Comparison of ENCODE assay signal across 8 cellular contexts in genomic region chr13:112943309-112944125, GRCh38. TPM values are rescaled to one million over a fixed set of nuclear protein-coding genes. Genes with fewer than 3 reads are reported as not detected.
DNase-seq lines count a peak whose midpoint lies in the region; ATAC-seq and TF ChIP-seq lines count a peak whose summit lies in the region.

No MANE protein-coding gene starts in this region.

- peak overlapping the region; percentile 85 for H2AFZ ChIP-seq in KMS-11 (ENCODE audit: low read depth)

- TF ChIP-seq CTCF in DOHH2 (IDR thresholded peaks at IDR 0.05; ENCODE audit: low read depth, low read length, poor library complexity, severe bottlenecking) = no peak
- TF ChIP-seq CTCF in KMS-11 (conservative IDR thresholded peaks at IDR 0.05; ENCODE audit: low read depth, low read length) = no peak
- peak in 1 of 6 experiments; percentile 2 for TF ChIP-seq CTCF in esophagus squamous epithelium (IDR thresholded peaks at IDR 0.05)
- no peak for TF ChIP-seq CTCF in upper lobe of left lung (IDR thresholded peaks at IDR 0.05)

- peaks cover 4% of the 10 kb centered on the region for H3K4me1 Mint-ChIP-seq in activated CD4-positive, alpha-beta memory T cell treated with anti-CD3 and anti-CD28 coated beads, Interleukin-2, amount 10 ng/mL, durations not matched to agents 7 days and 5 days
- peaks cover 7 to 12% (median 9%) of the 10 kb centered on the region in 7 donors for H3K4me1 Mint-ChIP-seq in naive thymus-derived CD4-positive, alpha-beta T cell

- H3K27ac ChIP-seq in DOHH2 (ENCODE audit: low read depth, low read length) = no peak overlapping the region
- H3K27ac ChIP-seq in KMS-11 = no peak overlapping the region
- H3K27ac ChIP-seq in esophagus squamous epithelium = peak overlapping the region; percentile 13 to 66 (median 40)
- no peak overlapping the region for H3K27ac ChIP-seq in naive thymus-derived CD4-positive, alpha-beta T cell (ENCODE audit: low read depth, low read length)
- peak overlapping the region; percentile 74 to 87 (median 80) for H3K27ac ChIP-seq in upper lobe of left lung

- no peaks in the 10 kb centered on the region for H3K36me3 ChIP-seq in DOHH2 (ENCODE audit: control insufficient read depth, low read length)
- H3K36me3 ChIP-seq in KMS-11 (ENCODE audit: insufficient read depth) = no peaks in the 10 kb centered on the region
- H3K36me3 ChIP-seq in esophagus squamous epithelium = no peaks in the 10 kb centered on the region
- H3K36me3 ChIP-seq in naive thymus-derived CD4-positive, alpha-beta T cell (ENCODE audit: control insufficient read depth in 2 of 3, insufficient read depth in 3 of 3, low read length in 3 of 3) = no peaks in the 10 kb centered on the region
- no peaks in the 10 kb centered on the region for H3K36me3 ChIP-seq in upper lobe of left lung

- TF ChIP-seq POLR2A in esophagus squamous epithelium (IDR thresholded peaks at IDR 0.05) = peak in 1 of 4 donors; percentile 12
- TF ChIP-seq POLR2A in upper lobe of left lung (IDR thresholded peaks at IDR 0.05) = peak in 2 of 4 donors; percentile 37 to 56

- ATAC-seq in GM21526 (IDR thresholded peaks at IDR 0.05; ENCODE audit: low FRiP score, unreplicated experiment) (peak; percentile 34), upper lobe of left lung (ENCODE audit: low FRiP score in 2 of 2) (peak; percentile 34 to 85)
- ATAC-seq in naive thymus-derived CD4-positive, alpha-beta T cell = peak; percentile 21

- DNase-seq in activated CD4-positive, alpha-beta memory T cell treated with anti-CD3 and anti-CD28 coated beads, Interleukin-2, amount 10 ng/mL, durations not matched to agents 7 days and 5 days = peak; percentile 25
- DNase-seq in esophagus squamous epithelium (lab: John Stamatoyannopoulos, UW) (no peak), upper lobe of left lung (peak; percentile 48 to 91), inferior parietal cortex (ENCODE audit: extremely low spot score) (no peak)
- DNase-seq in naive thymus-derived CD4-positive, alpha-beta T cell = peak in 7 of 9 donors; percentile 4 to 47 (median 18)

- H3K9me2 ChIP-seq in DOHH2 (replicated peaks; ENCODE audit: control insufficient read depth, low read length) = no peaks in the 10 kb centered on the region

- H3K4me2 ChIP-seq in DOHH2 (ENCODE audit: low read length) = peak overlapping the region; percentile 5; the same call in 1 of the 2 replicates
- peak overlapping the region; percentile 31 for H3K4me2 ChIP-seq in KMS-11

- CTCF ChIA-PET in activated CD4-positive, alpha-beta memory T cell treated with anti-CD3 and anti-CD28 coated beads, Interleukin-2, amount 10 ng/mL, durations not matched to agents 7 days and 5 days (lab: Charles Lee) = interaction anchor here (0.7 to 3.1 kb wide), 12 partner anchors 14 to 619 kb away, joined by 3 to 35 read pairs (median 4); no protein-coding TSS in a partner anchor
- CTCF ChIA-PET in naive thymus-derived CD4-positive, alpha-beta T cell (lab: Charles Lee) = interaction anchor here (0.5 to 2.0 kb wide), 6 partner anchors 26 to 619 kb away, joined by 3 to 31 read pairs (median 5); no protein-coding TSS in a partner anchor

- H4K20me1 ChIP-seq in DOHH2 (ENCODE audit: control insufficient read depth, insufficient read depth, low read depth, low read length) = no peaks in the 10 kb centered on the region
- H4K20me1 ChIP-seq in KMS-11 (ENCODE audit: insufficient read depth) = no peaks in the 10 kb centered on the region

- peaks cover 12% of the 10 kb centered on the region for H3K4me1 ChIP-seq in DOHH2 (ENCODE audit: control insufficient read depth, low read length)
- H3K4me1 ChIP-seq in KMS-11 (ENCODE audit: low read depth, poor library complexity, severe bottlenecking) = no peaks in the 10 kb centered on the region
- peaks cover 9 to 19% (median 15%) of the 10 kb centered on the region in 3 donors for H3K4me1 ChIP-seq in esophagus squamous epithelium
- H3K4me1 ChIP-seq in naive thymus-derived CD4-positive, alpha-beta T cell (ENCODE audit: control insufficient read depth in 2 of 2, insufficient read depth in 2 of 2, low read length in 2 of 2) = peaks cover 0 to 9% of the 10 kb centered on the region in 2 donors
- H3K4me1 ChIP-seq in upper lobe of left lung = peaks cover 10 to 20% (median 15%) of the 10 kb centered on the region in 4 donors

- peak overlapping the region; percentile 32; the same call in 1 of the 2 replicates for H3K9ac ChIP-seq in KMS-11

- H3K79me2 ChIP-seq in DOHH2 (ENCODE audit: control insufficient read depth, low read length) = no peaks in the 10 kb centered on the region
- no peaks in the 10 kb centered on the region for H3K79me2 ChIP-seq in KMS-11 (ENCODE audit: insufficient read depth, low read depth)

- H3K4me3 ChIP-seq in DOHH2 (ENCODE audit: low read length) (no peak overlapping the region), KMS-11 (IDR thresholded peaks at IDR 0.05; ENCODE audit: insufficient read depth, low read depth, low read length) (no peak overlapping the region), esophagus squamous epithelium (peak overlapping the region; percentile 45 to 70 (median 58)), upper lobe of left lung (peak overlapping the region; percentile 9 to 68 (median 50))
- H3K4me3 ChIP-seq in naive thymus-derived CD4-positive, alpha-beta T cell (ENCODE audit: low read length) = peak overlapping the region; percentile 63

- no peak overlapping the region for H3K27ac Mint-ChIP-seq in activated CD4-positive, alpha-beta memory T cell treated with anti-CD3 and anti-CD28 coated beads, Interleukin-2, amount 10 ng/mL, durations not matched to agents 7 days and 5 days
- no peak overlapping the region for H3K27ac Mint-ChIP-seq in naive thymus-derived CD4-positive, alpha-beta T cell

- H3K27me3 Mint-ChIP-seq in activated CD4-positive, alpha-beta memory T cell treated with anti-CD3 and anti-CD28 coated beads, Interleukin-2, amount 10 ng/mL, durations not matched to agents 7 days and 5 days = peaks cover 38% of the 10 kb centered on the region
- peaks cover 8 to 55% (median 19%) of the 10 kb centered on the region in 5 donors for H3K27me3 Mint-ChIP-seq in naive thymus-derived CD4-positive, alpha-beta T cell

- WGBS in esophagus squamous epithelium, 2 donors = 0 to 5% methylated on average over 1 to 8 of the region's 81 CpGs
- 1 to 4% methylated on average over 25 to 31 of the region's 81 CpGs for WGBS in upper lobe of left lung, 2 donors

- peak overlapping the region; percentile 62 for H3K4me3 Mint-ChIP-seq in activated CD4-positive, alpha-beta memory T cell treated with anti-CD3 and anti-CD28 coated beads, Interleukin-2, amount 10 ng/mL, durations not matched to agents 7 days and 5 days
- H3K4me3 Mint-ChIP-seq in naive thymus-derived CD4-positive, alpha-beta T cell = peak overlapping the region; percentile 27 to 83 (median 70)

- intact Hi-C loops in esophagus squamous epithelium (cut with DNase I) = loop anchor here (5.0 kb wide), 2 partner anchors 84 to 209 kb away; no protein-coding TSS in a partner anchor
- intact Hi-C loops in naive thymus-derived CD4-positive, alpha-beta T cell (cut with micrococcal nuclease) = loop anchor here (1.0 to 2.0 kb wide), 6 partner anchors 25 to 619 kb away; partner anchors contain the start of genes CUL4A (in 1 of the 2), LAMP1 (in 1 of the 2), MCF2L (in 1 of the 2) and PCID2 (in 1 of the 2)

- POLR2A ChIA-PET in activated CD4-positive, alpha-beta memory T cell treated with anti-CD3 and anti-CD28 coated beads, Interleukin-2, amount 10 ng/mL, durations not matched to agents 7 days and 5 days (lab: Charles Lee) = interaction anchor here (0.8 to 1.2 kb wide), 2 partner anchors 266 to 295 kb away, joined by 3 to 4 read pairs; partner anchors contain the start of gene CUL4A
- POLR2A ChIA-PET in naive thymus-derived CD4-positive, alpha-beta T cell (lab: Charles Lee) = interaction anchor here (0.6 to 1.4 kb wide), 4 partner anchors 23 to 212 kb away, joined by 3 read pairs; no protein-coding TSS in a partner anchor

- TF ChIP-seq EP300 in upper lobe of left lung (IDR thresholded peaks at IDR 0.05) = peak in 1 of 4 donors; percentile 26

- H3K9me3 ChIP-seq in DOHH2 (ENCODE audit: control insufficient read depth, insufficient read depth, low read length) (no peaks in the 10 kb centered on the region), esophagus squamous epithelium (no peaks in the 10 kb centered on the region), upper lobe of left lung (no peaks in the 10 kb centered on the region)
- H3K9me3 ChIP-seq in naive thymus-derived CD4-positive, alpha-beta T cell (ENCODE audit: control insufficient read depth in 2 of 3, low read length in 3 of 3) = no peaks in the 10 kb centered on the region

- H3K36me3 Mint-ChIP-seq in activated CD4-positive, alpha-beta memory T cell treated with anti-CD3 and anti-CD28 coated beads, Interleukin-2, amount 10 ng/mL, durations not matched to agents 7 days and 5 days (ENCODE audit: low read depth) = no peaks in the 10 kb centered on the region
- H3K36me3 Mint-ChIP-seq in naive thymus-derived CD4-positive, alpha-beta T cell = no peaks in the 10 kb centered on the region

- H3K9me3 Mint-ChIP-seq in activated CD4-positive, alpha-beta memory T cell treated with anti-CD3 and anti-CD28 coated beads, Interleukin-2, amount 10 ng/mL, durations not matched to agents 7 days and 5 days = no peaks in the 10 kb centered on the region
- H3K9me3 Mint-ChIP-seq in naive thymus-derived CD4-positive, alpha-beta T cell = no peaks in the 10 kb centered on the region

- H3K27me3 ChIP-seq in DOHH2 (ENCODE audit: control insufficient read depth, low read length) (peaks cover 35% of the 10 kb centered on the region), KMS-11 (ENCODE audit: insufficient read depth, low read depth) (no peaks in the 10 kb centered on the region), esophagus squamous epithelium (peaks cover 0 to 25% (median 0%) of the 10 kb centered on the region in 4 donors), upper lobe of left lung (peaks cover 0 to 2% (median 0%) of the 10 kb centered on the region in 4 donors)
- peaks cover 3 to 4% of the 10 kb centered on the region in 2 donors for H3K27me3 ChIP-seq in naive thymus-derived CD4-positive, alpha-beta T cell (ENCODE audit: control insufficient read depth in 2 of 2, insufficient read depth in 2 of 2, low read length in 2 of 2)

- H3F3A ChIP-seq in DOHH2 (ENCODE audit: control insufficient read depth, insufficient read depth) = no peaks in the 10 kb centered on the region

RNA-seq across cellular contexts. Expression of gene MCF2L, which starts 25.5 kb away (rescaled TPM):
- total RNA-seq in activated CD4-positive, alpha-beta memory T cell treated with anti-CD3 and anti-CD28 coated beads, Interleukin-2, amount 10 ng/mL, durations not matched to agents 7 days and 5 days = under 1 TPM; 0.33 to 0.86 TPM
- total RNA-seq in esophagus squamous epithelium (10 to 100 TPM; 10.2 to 25.4 (median 16.9) TPM), upper lobe of left lung (10 to 100 TPM; 14.3 to 99.5 (median 53.1) TPM)
- total RNA-seq in naive thymus-derived CD4-positive, alpha-beta T cell = 10 to 100 TPM in 4 of 5 experiments, under 1 TPM in 1; 0.51 to 32.6 (median 21.9) TPM
- 1 to 10 TPM; 1.9 to 4.7 TPM for polyA plus RNA-seq in naive thymus-derived CD4-positive, alpha-beta T cell

Comparison
In these comparisons a context has a peak if more than half of its experiments do, and no peak if none do; other contexts are left out.
1. H3K27ac ChIP-seq: peak in esophagus squamous epithelium (4 of 4) and upper lobe of left lung (4 of 4); none in DOHH2 (single experiment), KMS-11 (single experiment) and naive thymus-derived CD4-positive, alpha-beta T cell (single experiment).
2. H3K4me3 ChIP-seq: peak in esophagus squamous epithelium (4 of 4), naive thymus-derived CD4-positive, alpha-beta T cell (single experiment) and upper lobe of left lung (4 of 4); none in DOHH2 (single experiment) and KMS-11 (single experiment).
3. DNase-seq: peak in activated CD4-positive, alpha-beta memory T cell treated with anti-CD3 and anti-CD28 coated beads, Interleukin-2, amount 10 ng/mL, durations not matched to agents 7 days and 5 days (single experiment), naive thymus-derived CD4-positive, alpha-beta T cell (7 of 9) and upper lobe of left lung (2 of 2); none in esophagus squamous epithelium (single experiment) and inferior parietal cortex (single experiment).
4. Peak in every context shown above with its lines, with median percentiles within 50 percentile points of each other: ATAC-seq.